ENCODE assay signal across 35 cellular contexts in the genomic region with DNA sequence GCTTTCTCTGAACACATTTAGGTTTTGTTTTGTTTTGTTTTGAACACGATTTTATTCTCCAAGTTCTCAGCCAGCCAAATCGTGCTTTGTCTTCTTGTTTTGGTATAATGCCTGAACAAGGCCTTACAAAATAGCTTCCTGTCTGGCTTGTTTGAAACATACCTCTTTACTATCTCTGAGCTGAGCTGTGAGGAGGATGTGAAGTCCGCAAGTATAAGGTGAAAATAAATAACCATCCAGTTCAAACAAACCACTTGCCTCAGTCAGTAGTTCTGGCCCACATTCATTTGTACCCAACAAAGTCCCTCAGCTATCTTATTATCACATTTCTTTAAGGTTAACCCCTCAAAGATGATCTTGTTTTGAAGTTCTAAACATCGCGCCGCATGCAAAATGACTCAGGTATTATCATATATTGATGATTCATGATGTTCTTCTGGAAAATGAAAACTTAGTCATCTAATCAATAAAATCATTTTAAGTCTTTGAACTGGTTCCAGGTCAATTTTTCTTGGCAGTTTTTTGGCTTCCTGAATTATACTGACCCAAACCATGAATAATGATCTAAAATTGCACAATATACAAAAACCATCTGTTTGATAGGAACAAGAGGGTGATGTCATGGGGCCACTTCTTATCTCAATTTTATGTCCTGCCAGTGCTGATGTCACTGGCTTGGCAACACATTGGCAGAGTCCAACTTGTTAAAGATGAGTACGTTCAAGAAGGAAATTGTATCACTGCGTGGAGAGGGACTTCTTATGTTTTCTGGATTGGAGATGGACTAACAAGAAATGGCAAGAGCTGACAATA.
DNase-seq lines count a peak whose midpoint lies in the region; ATAC-seq and TF ChIP-seq lines count a peak whose summit lies in the region.
"Had no signal": no experiment of that assay in that cellular context is flagged by ENCODE, and none has a peak within 500 bp of the region (broad histone marks: within the 10 kb centered on the region; RNA-seq: fewer than 3 reads in every experiment).

No MANE protein-coding gene starts in this region.

- WGBS in SK-N-SH (ENCODE audit: low lambda C conversion rate), result 60% methylated on average over 8 of the region's 8 CpGs
- 62% methylated on average over 8 of the region's 8 CpGs for WGBS in right cardiac atrium

- intact Hi-C loops in right cardiac atrium (cut with DNase I), result no loop called here
- intact Hi-C loops in activated CD8-positive, alpha-beta T cell treated with anti-CD3 and anti-CD28 coated beads for 36 hours (cut with micrococcal nuclease), result no loop called here

- DNase-seq in SK-N-SH, result no peak
- DNase-seq in choroid plexus epithelial cell (ENCODE audit: low read depth), result peak; percentile 26
- DNase-seq in right cardiac atrium, result peak in 2 of 3 donors; percentile 47 to 56
- DNase-seq in middle frontal gyrus (ENCODE audit: extremely low spot score, low spot score), result no peak
- no peak for DNase-seq in left lobe of liver (ENCODE audit: low spot score)
- DNase-seq in SK-N-DZ (ENCODE audit: low spot score), result no peak
- no peak for DNase-seq in activated CD8-positive, alpha-beta T cell treated with anti-CD3 and anti-CD28 coated beads for 36 hours
- DNase-seq: activated CD4-positive, alpha-beta T cell treated with anti-CD3 and anti-CD28 coated beads, Interleukin-2, amount 10 ng/mL, durations not matched to agents 24 days and 14 days; AML-193; anterior cingulate cortex; CD4-positive, CD25-positive, alpha-beta regulatory T cell; cortex of kidney; EL; heart right ventricle; kidney; mucosa of descending colon; NCI-H1417; NCI-H2029; NCI-H2227 treated with DMSO at 0.1 percent for 48 hours; NCI-H69; occipital lobe; Peyer's patch; SJCRH30; stimulated activated naive CD4-positive, alpha-beta T cell; T-cell; upper lobe of left lung; WERI-Rb-1 had no signal

- no peaks in the 10 kb centered on the region for H3K36me3 ChIP-seq in SK-N-SH (replicated peaks in 1 of 2; ENCODE audit: control insufficient read depth in 1 of 2, insufficient read depth in 2 of 2, low read length in 1 of 2)
- H3K36me3 ChIP-seq: cardiac muscle cell, HAP-1, heart right ventricle, Peyer's patch, SJCRH30, suprapubic skin, upper lobe of left lung, WERI-Rb-1 had no signal

- no peaks in the 10 kb centered on the region for H3K27me3 Mint-ChIP-seq in activated CD8-positive, alpha-beta T cell treated with anti-CD3 and anti-CD28 coated beads for 36 hours
- H3K27me3 Mint-ChIP-seq: activated CD4-positive, alpha-beta T cell treated with anti-CD3 and anti-CD28 coated beads, Interleukin-2, amount 10 ng/mL, durations not matched to agents 24 days and 14 days; CD4-positive, CD25-positive, alpha-beta regulatory T cell; natural killer cell treated with Interleukin-12 subunit alpha and Interleukin-12 subunit beta and Interleukin-15 and Interleukin-18, amount 100 ng/mL, for 72 hours; T-cell had no signal

- no peak for TF ChIP-seq EP300 in SK-N-SH (IDR thresholded peaks at IDR 0.05; ENCODE audit: borderline replicate concordance in 1 of 2, low read depth in 1 of 2, low read length in 1 of 2)

- POLR2A ChIA-PET in SK-N-SH (lab: Yijun Ruan, JAX), result no interaction called here
- POLR2A ChIA-PET in activated CD8-positive, alpha-beta T cell treated with anti-CD3 and anti-CD28 coated beads for 36 hours (lab: Charles Lee), result no interaction called here

- H2AFZ ChIP-seq in SK-N-SH (ENCODE audit: low read depth), result no peak overlapping the region

- H3K9me3 ChIP-seq in SK-N-SH (no peaks in the 10 kb centered on the region), right cardiac atrium (ENCODE audit: control insufficient read depth, low read length) (no peaks in the 10 kb centered on the region)
- H3K9me3 ChIP-seq: HAP-1, mucosa of descending colon, Peyer's patch, SJCRH30, suprapubic skin, upper lobe of left lung had no signal

- H3F3A ChIP-seq in SK-N-SH (replicated peaks; ENCODE audit: insufficient read depth), result no peaks in the 10 kb centered on the region

- H3K27me3 ChIP-seq in SK-N-SH (ENCODE audit: insufficient read depth) (no peaks in the 10 kb centered on the region), right cardiac atrium (ENCODE audit: control insufficient read depth, insufficient read depth) (no peaks in the 10 kb centered on the region)
- H3K27me3 ChIP-seq: cardiac muscle cell, heart right ventricle, Peyer's patch, SJCRH30, suprapubic skin, upper lobe of left lung had no signal

- no peak overlapping the region for H3K9ac ChIP-seq in SK-N-SH

- H3K4me1 ChIP-seq in SK-N-SH (ENCODE audit: control insufficient read depth in 1 of 2, insufficient read depth in 2 of 2, low read depth in 1 of 2, low read length in 1 of 2) (no peaks in the 10 kb centered on the region; a peak in 1 of 4 replicates), right cardiac atrium (ENCODE audit: control insufficient read depth, insufficient read depth, low read length) (no peaks in the 10 kb centered on the region)
- H3K4me1 ChIP-seq: HAP-1, heart right ventricle, Peyer's patch, SJCRH30, upper lobe of left lung had no signal

- no peaks in the 10 kb centered on the region for H3K9me3 Mint-ChIP-seq in activated CD8-positive, alpha-beta T cell treated with anti-CD3 and anti-CD28 coated beads for 36 hours

- H3K4me2 ChIP-seq in SK-N-SH, result no peak overlapping the region

- no peaks in the 10 kb centered on the region for H3K36me3 Mint-ChIP-seq in activated CD8-positive, alpha-beta T cell treated with anti-CD3 and anti-CD28 coated beads for 36 hours (ENCODE audit: low read depth)
- H3K36me3 Mint-ChIP-seq: activated naive CD4-positive, alpha-beta T cell treated with anti-CD3 and anti-CD28 coated beads, Interleukin-2, amount 50 U/mL, for 72 hours; CD4-positive, CD25-positive, alpha-beta regulatory T cell; T-cell had no signal

- TF ChIP-seq CTCF in SK-N-SH (IDR thresholded peaks at IDR 0.05) (no peak), choroid plexus epithelial cell (conservative IDR thresholded peaks at IDR 0.05; ENCODE audit: low read depth, low read length) (no peak)
- no peak for TF ChIP-seq CTCF in activated CD8-positive, alpha-beta T cell treated with anti-CD3 and anti-CD28 coated beads for 36 hours (IDR thresholded peaks at IDR 0.05)

- H3K79me2 ChIP-seq in SK-N-SH (ENCODE audit: insufficient read depth), result no peaks in the 10 kb centered on the region

- H3K4me3 Mint-ChIP-seq in activated CD8-positive, alpha-beta T cell treated with anti-CD3 and anti-CD28 coated beads for 36 hours, result no peak overlapping the region
- H3K4me3 Mint-ChIP-seq: activated CD4-positive, alpha-beta T cell treated with anti-CD3 and anti-CD28 coated beads, Interleukin-2, amount 10 ng/mL, durations not matched to agents 24 days and 14 days; CD4-positive, CD25-positive, alpha-beta regulatory T cell; natural killer cell treated with Interleukin-12 subunit alpha and Interleukin-12 subunit beta and Interleukin-15 and Interleukin-18, amount 100 ng/mL, for 72 hours; T-cell had no signal

- H3K9me2 ChIP-seq in SK-N-SH, result no peaks in the 10 kb centered on the region

- H3K4me1 Mint-ChIP-seq in activated CD8-positive, alpha-beta T cell treated with anti-CD3 and anti-CD28 coated beads for 36 hours (ENCODE audit: low read depth), result no peaks in the 10 kb centered on the region
- H3K4me1 Mint-ChIP-seq: activated CD4-positive, alpha-beta T cell treated with anti-CD3 and anti-CD28 coated beads, Interleukin-2, amount 10 ng/mL, durations not matched to agents 24 days and 14 days; CD4-positive, CD25-positive, alpha-beta regulatory T cell; T-cell had no signal

- ATAC-seq in SK-N-SH treated with all-trans-retinoic acid at 6 μM for 48 hours (no peak), right cardiac atrium (peak in 1 of 2 donors; percentile 28), left lobe of liver (no peak)
- no peak for ATAC-seq in activated CD8-positive, alpha-beta T cell treated with anti-CD3 and anti-CD28 coated beads for 36 hours
- ATAC-seq: activated naive CD4-positive, alpha-beta T cell treated with anti-CD3 and anti-CD28 coated beads, Interleukin-2, amount 50 U/mL, for 72 hours; mucosa of descending colon; natural killer cell treated with Interleukin-12 subunit alpha and Interleukin-12 subunit beta and Interleukin-15 and Interleukin-18, amount 100 ng/mL, for 72 hours; T-cell had no signal

- CTCF ChIA-PET in SK-N-SH (lab: Yijun Ruan, JAX), result no interaction called here
- CTCF ChIA-PET in activated CD8-positive, alpha-beta T cell treated with anti-CD3 and anti-CD28 coated beads for 36 hours (lab: Charles Lee), result no interaction called here

- no peak overlapping the region for H3K4me3 ChIP-seq in SK-N-SH (ENCODE audit: low read depth in 2 of 2, low read length in 1 of 2)
- no peak overlapping the region for H3K4me3 ChIP-seq in choroid plexus epithelial cell (ENCODE audit: low read depth, low read length)
- no peak overlapping the region for H3K4me3 ChIP-seq in right cardiac atrium (ENCODE audit: low read length)
- H3K4me3 ChIP-seq: cardiac muscle cell, HAP-1, heart right ventricle, lung, mucosa of descending colon, Peyer's patch, SJCRH30, skin epidermis, suprapubic skin, upper lobe of left lung had no signal

- no peaks in the 10 kb centered on the region for H4K20me1 ChIP-seq in SK-N-SH (ENCODE audit: insufficient read depth)

- H3K27ac ChIP-seq in SK-N-SH (ENCODE audit: low read depth in 2 of 2, low read length in 1 of 2) (no peak overlapping the region), right cardiac atrium (ENCODE audit: low read length) (no peak overlapping the region)
- H3K27ac ChIP-seq: cardiac muscle cell, heart right ventricle, Peyer's patch, SJCRH30, suprapubic skin, upper lobe of left lung, WERI-Rb-1 had no signal

- no peak overlapping the region for H3K27ac Mint-ChIP-seq in activated CD8-positive, alpha-beta T cell treated with anti-CD3 and anti-CD28 coated beads for 36 hours
- H3K27ac Mint-ChIP-seq: activated CD4-positive, alpha-beta T cell treated with anti-CD3 and anti-CD28 coated beads, Interleukin-2, amount 10 ng/mL, durations not matched to agents 24 days and 14 days; activated naive CD4-positive, alpha-beta T cell treated with anti-CD3 and anti-CD28 coated beads, Interleukin-2, amount 50 U/mL, for 72 hours; CD4-positive, CD25-positive, alpha-beta regulatory T cell; natural killer cell treated with Interleukin-12 subunit alpha and Interleukin-12 subunit beta and Interleukin-15 and Interleukin-18, amount 100 ng/mL, for 72 hours; T-cell had no signal

- no peak for TF ChIP-seq RAD21 in SK-N-SH (IDR thresholded peaks at IDR 0.05; ENCODE audit: low read length)

TF ChIP-seq in SK-N-SH, 30 proteins besides CTCF, POLR2A, EP300 and RAD21 (continues in another document):
- no peak for TF ChIP-seq RFX5 (IDR thresholded peaks at IDR 0.05; ENCODE audit: low read length)

Comparison
In these comparisons a context has a peak if more than half of its experiments do, and no peak if none do; other contexts are left out.
1. DNase-seq: peak in choroid plexus epithelial cell (single experiment) and right cardiac atrium (2 of 3); none in SK-N-SH (single experiment), middle frontal gyrus (single experiment), left lobe of liver (single experiment), SK-N-DZ (single experiment) and activated CD8-positive, alpha-beta T cell treated with anti-CD3 and anti-CD28 coated beads for 36 hours (single experiment).